3 cellular contexts compared by ENCODE assay signal in genomic region chr3:197753263-197753662, GRCh38.
TF ChIP-seq lines count a peak whose summit lies in the region.

No MANE protein-coding gene starts in this region.

TF ChIP-seq in SK-N-SH, 30 proteins besides CTCF, POLR2A, EP300 and RAD21 (continued from another document):
- no peak for TF ChIP-seq PBX3 (IDR thresholded peaks at IDR 0.05)
- no peak for TF ChIP-seq NFIC (IDR thresholded peaks at IDR 0.05; ENCODE audit: borderline replicate concordance)
- TF ChIP-seq FOXM1 (IDR thresholded peaks at IDR 0.05; ENCODE audit: low read depth), result no peak
- TF ChIP-seq NRF1 (IDR thresholded peaks at IDR 0.05; ENCODE audit: low read depth, low read length), result no peak
- no peak for TF ChIP-seq MXI1 (IDR thresholded peaks at IDR 0.05; ENCODE audit: low read depth, low read length)
- TF ChIP-seq CHD2 (IDR thresholded peaks at IDR 0.05; ENCODE audit: low read length, partially characterized antibody), result no peak
- TF ChIP-seq TEAD4 (IDR thresholded peaks at IDR 0.05; ENCODE audit: borderline replicate concordance, insufficient read depth), result no peak
- no peak for TF ChIP-seq RCOR1 (IDR thresholded peaks at IDR 0.05; ENCODE audit: low read length)
- TF ChIP-seq FOXJ3 (CRISPR knock-in tag; IDR thresholded peaks at IDR 0.05), result no peak
- TF ChIP-seq RFX5 (IDR thresholded peaks at IDR 0.05; ENCODE audit: low read length), result no peak
- no peak for TF ChIP-seq IRF3 (IDR thresholded peaks at IDR 0.05; ENCODE audit: low read depth, low read length)
- TF ChIP-seq POLR2AphosphoS5 (IDR thresholded peaks at IDR 0.05; ENCODE audit: low read depth, low read length), result no peak
TF ChIP-seq in SK-N-SH: peak in this region for 0.

TF ChIP-seq in SK-N-SH treated with all-trans-retinoic acid at 6 μM for 48 hours, 23 proteins besides CTCF, POLR2A, EP300 and RAD21 (continued from another document):
- TF ChIP-seq TSHZ2 (CRISPR knock-in tag; IDR thresholded peaks at IDR 0.05), result no peak
- no peak for TF ChIP-seq CSRNP3 (CRISPR knock-in tag; IDR thresholded peaks at IDR 0.05)
TF ChIP-seq in SK-N-SH treated with all-trans-retinoic acid at 6 μM for 48 hours: peak in this region for 0.

TF ChIP-seq in neural cell, 6 proteins besides CTCF, POLR2A, EP300 and RAD21 (continued from another document):
- TF ChIP-seq SMC3 (conservative IDR thresholded peaks at IDR 0.05; ENCODE audit: poor library complexity) (no peak), POLR2AphosphoS5 (IDR thresholded peaks at IDR 0.05) (no peak)
